Comparison of ENCODE assay signal across 2 cellular contexts in genomic region chr12:118029166-118029565, GRCh38.
TF ChIP-seq lines count a peak whose summit lies in the region.

No MANE protein-coding gene starts in this region.

TF ChIP-seq in WTC11, 78 proteins besides CTCF, POLR2A, EP300 and RAD21:
- TF ChIP-seq ZNF121 (CRISPR knock-in tag; IDR thresholded peaks at IDR 0.05): peak; percentile 76; the same call in 1 of the 2 replicates
- TF ChIP-seq, protein P1, sequence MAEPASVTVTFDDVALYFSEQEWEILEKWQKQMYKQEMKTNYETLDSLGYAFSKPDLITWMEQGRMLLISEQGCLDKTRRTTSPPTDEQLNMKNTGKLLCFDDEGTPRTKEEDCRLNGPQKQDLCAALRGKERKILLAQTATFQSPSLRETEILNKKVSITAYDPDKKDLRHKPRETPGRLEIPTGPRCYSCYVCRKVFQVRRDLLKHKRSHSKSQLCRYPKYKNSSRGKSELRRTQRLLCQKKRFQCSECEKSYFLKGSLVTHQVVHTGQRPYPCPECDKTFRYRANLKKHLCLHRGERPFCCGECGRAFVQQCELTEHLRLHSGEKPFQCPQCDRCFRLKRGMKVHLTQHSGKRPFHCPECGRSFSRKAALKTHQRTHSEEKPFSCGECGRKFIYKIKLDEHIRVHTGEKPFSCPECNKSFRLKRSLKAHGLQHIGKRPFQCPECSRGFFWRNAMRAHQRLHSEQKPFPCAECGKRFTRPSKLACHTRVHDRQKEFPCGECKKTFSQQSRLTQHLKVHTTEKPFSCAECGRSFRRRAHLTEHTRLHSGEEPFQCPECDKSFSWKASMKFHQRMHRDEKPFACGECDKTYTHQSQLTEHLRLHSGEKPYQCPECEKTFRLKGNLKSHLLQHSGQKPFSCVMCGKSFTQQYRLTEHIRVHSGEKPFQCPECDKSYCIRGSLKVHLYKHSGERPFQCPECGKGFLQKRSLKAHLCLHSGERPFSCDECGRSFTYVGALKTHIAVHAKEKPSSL (CRISPR knock-in tag; conservative IDR thresholded peaks at IDR 0.05): no peak

TF ChIP-seq in K562, 482 proteins besides CTCF, POLR2A, EP300 and RAD21:
- TF ChIP-seq ELK3 (CRISPR knock-in tag; IDR thresholded peaks at IDR 0.05): no peak
- TF ChIP-seq ZNF121 (CRISPR knock-in tag; conservative IDR thresholded peaks at IDR 0.05): peak; percentile 51; the same call in 1 of the 2 replicates
